In genomic region chr1:31588751-31589515, GRCh38 we compare ENCODE assay signal across 8 cellular contexts. TPM values are rescaled to one million over a fixed set of nuclear protein-coding genes. Genes with fewer than 3 reads are reported as not detected.
DNase-seq lines count a peak whose midpoint lies in the region; FAIRE-seq and TF ChIP-seq lines count a peak whose summit lies in the region.

No MANE protein-coding gene starts in this region.

- no peak overlapping the region for H2BK20ac ChIP-seq in H1 (ENCODE audit: low read length)

- H2AFZ ChIP-seq in H1 (ENCODE audit: low read length), result no peak overlapping the region

- no peak overlapping the region for H2BK120ac ChIP-seq in H1 (replicated peaks; ENCODE audit: low read depth, low read length)

- TF ChIP-seq EP300 in H1 (IDR thresholded peaks at IDR 0.05; ENCODE audit: borderline replicate concordance in 1 of 2, low read depth in 2 of 2, low read length in 2 of 2), result no peak

- no peak overlapping the region for H4K5ac ChIP-seq in H1 (ENCODE audit: insufficient read length, low read depth, low read length)

- peak overlapping the region; percentile 8 for H4K91ac ChIP-seq in H1 (replicated peaks; ENCODE audit: insufficient read length, low read length)

- no peak overlapping the region for H3K56ac ChIP-seq in H1 (replicated peaks; ENCODE audit: insufficient read length, low read depth, low read length)

- no peak overlapping the region for H3K14ac ChIP-seq in H1 (ENCODE audit: insufficient read length)

- H2BK12ac ChIP-seq in H1 (ENCODE audit: low read depth, low read length), result no peak overlapping the region

- no peak overlapping the region for H2BK5ac ChIP-seq in H1 (ENCODE audit: low read depth, low read length)

- in situ Hi-C loops in ACHN (cut with HindIII; ENCODE audit: low pct_ligation_motif_present, low pct_unique_long_range_greater_than_20kb, low sequenced_read_pairs), result no loop called here

- H3K27ac ChIP-seq in H1 (ENCODE audit: low read depth, low read length) (no peak overlapping the region), liver (ENCODE audit: low read depth in 1 of 2, low read length in 2 of 2) (peak overlapping the region; percentile 37 to 51), temporal lobe (ENCODE audit: low read depth, low read length) (peak overlapping the region; percentile 36)

- no peak overlapping the region for H2BK15ac ChIP-seq in H1 (ENCODE audit: low read length)

- no peaks in the 10 kb centered on the region for H4K20me1 ChIP-seq in H1 (replicated peaks in 1 of 2; ENCODE audit: control insufficient read depth in 1 of 2, insufficient read depth in 2 of 2, low read length in 2 of 2)

- H3K36me3 ChIP-seq in H1 (ENCODE audit: control insufficient read depth in 2 of 4, insufficient read depth in 4 of 4, low read length in 3 of 4) (no peaks in the 10 kb centered on the region), liver (ENCODE audit: control insufficient read depth in 4 of 4, insufficient read depth in 3 of 4, low read depth in 1 of 4, low read length in 3 of 4) (no peaks in the 10 kb centered on the region)

- no peak for TF ChIP-seq POLR2A in H1 (IDR thresholded peaks at IDR 0.05; ENCODE audit: control extremely low read depth in 1 of 2, low read depth in 2 of 2, low read length in 2 of 2)

- H3K4me2 ChIP-seq in H1 (ENCODE audit: insufficient read depth in 1 of 2, low read depth in 2 of 2, low read length in 2 of 2), result peak overlapping the region; percentile 52 to 60; a peak in 3 of 4 replicates

- DNase-seq in HT-29 (ENCODE audit: low spot score), result peak; percentile 62
- DNase-seq in H1 (ENCODE audit: low read depth in 1 of 2, low spot score in 2 of 2), result peak in 1 of 2 experiments; percentile 80
- DNase-seq in HuH-7.5 (ENCODE audit: low spot score), result no peak
- DNase-seq in GF-D8 (lab: John Stamatoyannopoulos, UW), result no peak
- no peak for DNase-seq in NCI-H226
- DNase-seq in ACHN, result no peak

- no peak overlapping the region for H3K4ac ChIP-seq in H1 (replicated peaks; ENCODE audit: insufficient read length, low read depth, low read length)

- H3K9ac ChIP-seq in H1 (replicated peaks in 1 of 4; ENCODE audit: extremely low read depth in 1 of 4, low read depth in 3 of 4, low read length in 3 of 4), result no peak overlapping the region
- H3K9ac ChIP-seq in liver (ENCODE audit: low read depth in 1 of 2, low read length in 2 of 2), result no peak overlapping the region

- 25% methylated on average over 35 of the region's 62 CpGs; no CpG with 5 or more reads in 1 of the 2 experiments for WGBS in H1 (ENCODE audit: extremely low coverage in 1 of 2, insufficient coverage in 1 of 2, insufficient read length in 1 of 2, insufficient replicate concordance in 2 of 2, low coverage in 1 of 2, low lambda C conversion rate in 2 of 2, missing lambda C conversion rate in 1 of 2), 2 experiments
- 19% methylated on average over 62 of the region's 62 CpGs for WGBS in liver

- CTCF ChIA-PET in H1 (lab: Charles Lee; ENCODE audit: partially characterized antibody), result interaction anchor here (0.9 to 4.2 kb wide), 8 partner anchors 8 to 50 kb away, joined by 3 to 43 read pairs (median 3); no protein-coding TSS in a partner anchor

- H3K18ac ChIP-seq in H1 (ENCODE audit: extremely low read depth, low read length), result peak overlapping the region; percentile 71

- H3K79me1 ChIP-seq in H1 (ENCODE audit: low read depth, low read length), result no peaks in the 10 kb centered on the region

- no peak overlapping the region for H2AK5ac ChIP-seq in H1 (ENCODE audit: low read depth, low read length)

- peak overlapping the region; percentile 88 for H4K8ac ChIP-seq in H1 (ENCODE audit: extremely low read depth, insufficient read depth, low read length)

- no peaks in the 10 kb centered on the region; the same call in 1 of the 2 replicates for H3K23me2 ChIP-seq in H1 (ENCODE audit: low read depth, low read length)

- H3K4me3 ChIP-seq in H1 (ENCODE audit: extremely low read depth in 1 of 4, insufficient read depth in 2 of 4, low read depth in 3 of 4, low read length in 4 of 4), result peak overlapping the region; percentile 31 to 62 (median 36)
- H3K4me3 ChIP-seq in liver (ENCODE audit: low read depth in 1 of 3, low read length in 3 of 3), result peak overlapping the region in 2 of 3 donors; percentile 29 to 43

- no peak overlapping the region for H3K23ac ChIP-seq in H1 (ENCODE audit: insufficient read length)

- no peak for TF ChIP-seq RAD21 in H1 (IDR thresholded peaks at IDR 0.05 in 1 of 2, conservative IDR thresholded peaks at IDR 0.05 in 1 of 2; ENCODE audit: low read depth in 2 of 2, low read length in 2 of 2)
- no peak for TF ChIP-seq RAD21 in liver (IDR thresholded peaks at IDR 0.05)

- H3K9me3 ChIP-seq in H1 (ENCODE audit: insufficient read depth in 2 of 2, low read depth in 1 of 2, low read length in 1 of 2) (no peaks in the 10 kb centered on the region), liver (ENCODE audit: control insufficient read depth in 4 of 4, low read length in 3 of 4) (no peaks in the 10 kb centered on the region)

- H3K79me2 ChIP-seq in H1 (ENCODE audit: control insufficient read depth in 1 of 2, insufficient read depth in 2 of 2, low read length in 2 of 2), result no peaks in the 10 kb centered on the region

- POLR2A ChIA-PET in H1 (lab: Charles Lee; ENCODE audit: partially characterized antibody), result interaction anchor here (0.8 to 1.4 kb wide), 2 partner anchors 10 to 26 kb away, joined by 3 to 7 read pairs; no protein-coding TSS in a partner anchor

- H3K4me1 ChIP-seq in H1 (replicated peaks in 1 of 4; ENCODE audit: control insufficient read depth in 3 of 4, insufficient read depth in 4 of 4, low read length in 3 of 4) (peaks cover 2 to 9% (median 8%) of the 10 kb centered on the region in 4 experiments), liver (ENCODE audit: control insufficient read depth in 4 of 4, insufficient read depth in 4 of 4, low read length in 3 of 4) (peaks cover 0 to 26% (median 12%) of the 10 kb centered on the region in 4 donors)

- TF ChIP-seq CTCF in H1 (IDR thresholded peaks at IDR 0.05; ENCODE audit: control extremely low read depth in 1 of 3, insufficient read depth in 1 of 3, low read depth in 1 of 3, low read length in 3 of 3) (no peak), liver (IDR thresholded peaks at IDR 0.05; ENCODE audit: low read depth, low read length, missing input control) (no peak)

- H3K27me3 ChIP-seq in H1 (replicated peaks in 1 of 4; ENCODE audit: control insufficient read depth in 3 of 4, extremely low read depth in 1 of 4, insufficient read depth in 3 of 4, low read length in 3 of 4) (peaks cover 0 to 12% (median 5%) of the 10 kb centered on the region in 4 experiments; a peak in 4 of 7 replicates), liver (ENCODE audit: control insufficient read depth in 4 of 4, insufficient read depth in 4 of 4, low read length in 3 of 4) (no peaks in the 10 kb centered on the region)

- FAIRE-seq in H1 (lab: Jason Lieb, UNC), result no peak

TF ChIP-seq in H1, 55 proteins besides CTCF, POLR2A, EP300 and RAD21 (continues in another document):
- peak; percentile 56; the same call in 1 of the 2 replicates for TF ChIP-seq PHF8 (conservative IDR thresholded peaks at IDR 0.05; ENCODE audit: low read depth, low read length)
- TF ChIP-seq ASH2L (IDR thresholded peaks at IDR 0.05; ENCODE audit: low read length), result no peak

TF ChIP-seq in liver, 16 proteins besides CTCF, POLR2A, EP300 and RAD21 (continues in another document):
- TF ChIP-seq TAF1 (conservative IDR thresholded peaks at IDR 0.05), result no peak
- no peak for TF ChIP-seq RXRA (IDR thresholded peaks at IDR 0.05)

RNA-seq across cellular contexts. Expression of gene TINAGL1, which starts 12.6 kb away (rescaled TPM):
- 596 and 628 TPM in 2 replicates for total RNA-seq in HT-29 (2014; rRNA removed; shearing (Covaris generic))
- total RNA-seq in H1 (2021; fragmentation: NEBNext Ultra II Directional; extraction: Animal tissue kit (Norgen Biotek cat#: 25700)), result 9.7 and 11.2 TPM in 2 replicates
- polyA plus RNA-seq in H1 (2011; rRNA removed), result 21.7 and 24.2 TPM in 2 replicates
- 14.3 TPM for polyA plus RNA-seq in H1 (2011; cell fraction: cytosol; rRNA removed)
- polyA plus RNA-seq in H1 (2011; cell fraction: nucleus; rRNA removed), result 25.4 TPM
- polyA plus RNA-seq in H1 (2012, experiment 1 of 2), result 6.3 to 11.6 TPM (median 10.3 TPM) in 4 replicates
- 12.6 TPM for polyA plus RNA-seq in H1 (2012, experiment 2 of 2)
- 11.6 TPM for polyA plus RNA-seq in H1 (2013, experiment 1 of 2)
- polyA plus RNA-seq in H1 (2013, experiment 2 of 2), result 12.2 TPM
- 10.0 and 12.2 TPM in 2 replicates for polyA minus RNA-seq in H1 (2011; rRNA and poly(A)+ RNA removed)
- polyA minus RNA-seq in H1 (2011; cell fraction: cytosol; rRNA and poly(A)+ RNA removed), result 7.3 TPM
- polyA minus RNA-seq in H1 (2011; cell fraction: nucleus; rRNA and poly(A)+ RNA removed), result 12.3 TPM
- 10 to 100 TPM; 16.1 to 52.9 TPM for total RNA-seq in liver
- 10 to 100 TPM in 1 of 2 donors, 1 to 10 TPM in 1; 8.7 to 35.0 TPM for polyA plus RNA-seq in liver
- total RNA-seq in temporal lobe, result 1.7 TPM

RNA-seq across cellular contexts. Expression of gene HCRTR1, which starts 28.6 kb away (rescaled TPM):
- total RNA-seq in HT-29 (2014; rRNA removed; shearing (Covaris generic)), result not detected in 2 replicates
- 0.35 and 0.44 TPM in 2 replicates for total RNA-seq in H1 (2021; fragmentation: NEBNext Ultra II Directional; extraction: Animal tissue kit (Norgen Biotek cat#: 25700))
- 0.39 and 0.61 TPM in 2 replicates for polyA plus RNA-seq in H1 (2011; rRNA removed)
- polyA plus RNA-seq in H1 (2011; cell fraction: cytosol; rRNA removed), result 0.65 TPM
- 1.2 TPM for polyA plus RNA-seq in H1 (2011; cell fraction: nucleus; rRNA removed)
- 0.29 to 0.44 TPM (median 0.36 TPM) in 3 of 4 replicates, not detected in the other for polyA plus RNA-seq in H1 (2012, experiment 1 of 2)
- 0.21 TPM for polyA plus RNA-seq in H1 (2012, experiment 2 of 2)
- polyA plus RNA-seq in H1 (2013, experiment 1 of 2), result 0.22 TPM
- polyA plus RNA-seq in H1 (2013, experiment 2 of 2), result 0.33 TPM
- 0.32 and 0.35 TPM in 2 replicates for polyA minus RNA-seq in H1 (2011; rRNA and poly(A)+ RNA removed)
- not detected for polyA minus RNA-seq in H1 (2011; cell fraction: cytosol; rRNA and poly(A)+ RNA removed)
- polyA minus RNA-seq in H1 (2011; cell fraction: nucleus; rRNA and poly(A)+ RNA removed), result not detected
- not detected for total RNA-seq in liver
- under 1 TPM in 1 of 2 donors, not detected in 1; 0.06 TPM for polyA plus RNA-seq in liver
- total RNA-seq in temporal lobe, result 3.2 TPM

RNA-seq across cellular contexts. Expression of gene PEF1, which starts 55.7 kb away (rescaled TPM):
- 114 and 119 TPM in 2 replicates for total RNA-seq in HT-29 (2014; rRNA removed; shearing (Covaris generic))
- 35.2 and 38.8 TPM in 2 replicates for total RNA-seq in H1 (2021; fragmentation: NEBNext Ultra II Directional; extraction: Animal tissue kit (Norgen Biotek cat#: 25700))
- 61.2 and 69.2 TPM in 2 replicates for polyA plus RNA-seq in H1 (2011; rRNA removed)
- polyA plus RNA-seq in H1 (2011; cell fraction: cytosol; rRNA removed), result 51.1 TPM
- polyA plus RNA-seq in H1 (2011; cell fraction: nucleus; rRNA removed), result 50.9 TPM
- 32.7 to 43.6 TPM (median 41.6 TPM) in 4 replicates for polyA plus RNA-seq in H1 (2012, experiment 1 of 2)
- polyA plus RNA-seq in H1 (2012, experiment 2 of 2), result 65.6 TPM
- polyA plus RNA-seq in H1 (2013, experiment 1 of 2), result 30.8 TPM
- 31.1 TPM for polyA plus RNA-seq in H1 (2013, experiment 2 of 2)
- 63.3 and 65.6 TPM in 2 replicates for polyA minus RNA-seq in H1 (2011; rRNA and poly(A)+ RNA removed)
- polyA minus RNA-seq in H1 (2011; cell fraction: cytosol; rRNA and poly(A)+ RNA removed), result 23.8 TPM
- 28.8 TPM for polyA minus RNA-seq in H1 (2011; cell fraction: nucleus; rRNA and poly(A)+ RNA removed)
- 10 to 100 TPM; 30.4 to 34.1 TPM for total RNA-seq in liver
- polyA plus RNA-seq in liver, result 10 to 100 TPM; 27.7 to 46.8 TPM
- 32.0 TPM for total RNA-seq in temporal lobe

Comparison
In these comparisons a context has a peak if more than half of its experiments do, and no peak if none do; other contexts are left out.
1. RNA of gene TINAGL1, which starts 12.6 kb away (total RNA-seq): 596 to 628 TPM in HT-29; 16.1 to 52.9 TPM in liver, 9.7 to 11.2 TPM in H1 and 1.7 TPM in temporal lobe (single experiment); every median in the first group is over 10 times any median in the second.